Comparison of ENCODE assay signal across 11 cellular contexts in the genomic region with DNA sequence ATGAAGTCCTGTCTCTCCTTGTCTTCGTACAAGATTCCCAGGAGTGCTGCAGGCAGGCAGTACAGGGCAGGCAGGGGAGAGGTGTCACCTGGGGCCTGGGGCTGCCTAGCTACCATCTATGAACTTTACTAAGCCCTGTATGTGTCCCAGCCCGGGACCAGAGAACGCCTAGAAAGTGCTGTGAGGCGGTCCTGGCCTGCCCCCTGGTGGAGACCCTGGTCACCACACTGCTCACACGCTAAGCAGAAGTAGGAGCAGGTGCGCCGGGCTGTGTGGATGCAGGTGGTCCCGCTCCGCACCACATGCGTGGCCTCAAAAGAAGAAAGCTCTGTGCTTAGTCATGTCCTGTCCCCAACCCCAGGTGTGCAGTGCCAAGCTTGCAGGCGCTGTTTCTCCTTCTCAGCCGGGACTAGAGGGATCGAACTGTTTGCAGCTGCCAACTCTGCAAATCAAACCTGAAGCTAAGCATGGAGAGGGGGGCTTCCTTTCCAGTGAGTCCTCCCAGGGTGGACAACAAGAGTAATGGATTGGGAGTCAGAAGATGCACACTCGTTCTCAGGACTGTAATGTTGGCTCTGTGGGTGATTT. TPM values are rescaled to one million over a fixed set of nuclear protein-coding genes. Genes with fewer than 3 reads are reported as not detected.
DNase-seq lines count a peak whose midpoint lies in the region; ATAC-seq, FAIRE-seq and TF ChIP-seq lines count a peak whose summit lies in the region.
"Not testable (repeated sequence)": the region's sequence is repeated elsewhere in the genome, so short reads cannot be mapped to it uniquely, and the experiment has no call there.
"Had no signal": no experiment of that assay in that cellular context is flagged by ENCODE, and none has a peak within 500 bp of the region (broad histone marks: within the 10 kb centered on the region; RNA-seq: fewer than 3 reads in every experiment).

No MANE protein-coding gene starts in this region.

- not testable (repeated sequence) for H2AFZ ChIP-seq in H9 (ENCODE audit: low read length); hepatocyte

- not testable (repeated sequence) for H2AK5ac ChIP-seq in H9 (ENCODE audit: insufficient read length, low read length)

- not testable (repeated sequence) for H3K79me2 ChIP-seq in H9 (ENCODE audit: insufficient read depth, low read length); hepatocyte

- H4K5ac ChIP-seq in H9 (ENCODE audit: insufficient read length, low read depth, low read length), result not testable (repeated sequence)

- not testable (repeated sequence) for ATAC-seq in A549, WTC11

- not testable (repeated sequence) for H2BK20ac ChIP-seq in H9 (ENCODE audit: low read depth, low read length, poor library complexity, severe bottlenecking)

- not testable (repeated sequence) for H3K23me2 ChIP-seq in H9 (ENCODE audit: insufficient read length, low read depth, low read length, poor library complexity, severe bottlenecking)

- H3K27ac Mint-ChIP-seq in H9; WTC11; activated T-cell treated with anti-CD3 and anti-CD28 coated beads, Interleukin-2, amount 50 U/mL, for 24 hours: not testable (repeated sequence)

- not testable (repeated sequence) for H3K36me3 Mint-ChIP-seq in H9 (ENCODE audit: insufficient read depth in 1 of 3, low read depth in 3 of 3); WTC11; activated T-cell treated with anti-CD3 and anti-CD28 coated beads, Interleukin-2, amount 50 U/mL, for 24 hours (ENCODE audit: low read depth)

- intact Hi-C loops in prostate gland (cut with DNase I), result not testable (repeated sequence)

- peak; percentile 48 to 51 for TF ChIP-seq RAD21 in A549 (conservative IDR thresholded peaks at IDR 0.05 in 1 of 2, IDR thresholded peaks at IDR 0.05 in 1 of 2)

- POLR2A ChIA-PET in A549 (lab: Yijun Ruan, JAX); WTC11 (lab: Charles Lee): not testable (repeated sequence)

- not testable (repeated sequence) for H3K79me1 ChIP-seq in H9 (ENCODE audit: insufficient read depth, low read depth, low read length, poor library complexity, severe bottlenecking)

- not testable (repeated sequence) for H3K9me3 ChIP-seq in A549; H9 (ENCODE audit: control insufficient read depth, low read depth, low read length); hepatocyte (ENCODE audit: low read depth); prostate gland

- not testable (repeated sequence) for H3K27ac ChIP-seq in A549; H9 (ENCODE audit: insufficient read length, low read depth, low read length); hepatocyte; prostate gland

- not testable (repeated sequence) for H3K23ac ChIP-seq in H9 (ENCODE audit: insufficient read length, low read depth, low read length)

- TF ChIP-seq CTCF in A549 (IDR thresholded peaks at IDR 0.05), result peak; percentile 37
- TF ChIP-seq CTCF in H9 (conservative IDR thresholded peaks at IDR 0.05), result peak; percentile 55
- TF ChIP-seq CTCF in WTC11 (IDR thresholded peaks at IDR 0.05), result peak; percentile 35; the same call in 1 of the 2 replicates
- TF ChIP-seq CTCF in bronchial epithelial cell (IDR thresholded peaks at IDR 0.05; ENCODE audit: insufficient read depth, low read length, severe bottlenecking), result peak; percentile 27
- TF ChIP-seq CTCF in hepatocyte (IDR thresholded peaks at IDR 0.05; ENCODE audit: poor library complexity), result peak; percentile 37
- TF ChIP-seq CTCF in prostate gland (IDR thresholded peaks at IDR 0.05), result peak; percentile 11 to 57 (median 43)

- not testable (repeated sequence) for H3K14ac ChIP-seq in H9 (ENCODE audit: insufficient read depth, low read length)

- CTCF ChIA-PET in A549 (lab: Yijun Ruan, JAX), result interaction anchor here (0.6 to 2.1 kb wide), 11 partner anchors 12 to 101 kb away, joined by 3 to 22 read pairs (median 4); partner anchors contain the start of gene NUDT8
- CTCF ChIA-PET in WTC11 (lab: Charles Lee), result interaction anchor here (0.6 to 1.4 kb wide), 6 partner anchors 49 to 100 kb away, joined by 3 to 8 read pairs (median 5); no protein-coding TSS in a partner anchor

- H3K9me2 ChIP-seq in hepatocyte (replicated peaks; ENCODE audit: insufficient read depth), result not testable (repeated sequence)

- not testable (repeated sequence) for H3K9ac ChIP-seq in H9 (ENCODE audit: extremely low read depth, insufficient read length, low read length)

- H3K4me1 Mint-ChIP-seq in H9 (peaks cover 20 to 22% of the 10 kb centered on the region in 2 experiments), WTC11 (peaks cover 30% of the 10 kb centered on the region)
- not testable (repeated sequence) for H3K4me1 Mint-ChIP-seq in activated T-cell treated with anti-CD3 and anti-CD28 coated beads, Interleukin-2, amount 50 U/mL, for 24 hours (ENCODE audit: low read depth)

- not testable (repeated sequence) for TF ChIP-seq EP300 in A549 (IDR thresholded peaks at IDR 0.05)

- H4K91ac ChIP-seq in H9 (ENCODE audit: insufficient read length, low read depth, low read length), result not testable (repeated sequence)

- H2BK120ac ChIP-seq in H9 (ENCODE audit: low read depth, low read length, poor library complexity, severe bottlenecking), result not testable (repeated sequence)

- H3K4me1 ChIP-seq in A549; H9 (ENCODE audit: insufficient read depth, low read length); hepatocyte (ENCODE audit: insufficient read depth); prostate gland (replicated peaks): not testable (repeated sequence)

- peaks cover 46% of the 10 kb centered on the region for H3K27me3 Mint-ChIP-seq in H9 (ENCODE audit: low read depth)
- H3K27me3 Mint-ChIP-seq in WTC11 (ENCODE audit: low read depth), result peaks cover 25% of the 10 kb centered on the region
- H3K27me3 Mint-ChIP-seq in activated T-cell treated with anti-CD3 and anti-CD28 coated beads, Interleukin-2, amount 50 U/mL, for 24 hours, result peaks cover 23% of the 10 kb centered on the region

- not testable (repeated sequence) for H3T11ph ChIP-seq in H9 (ENCODE audit: low read length)

- H2BK5ac ChIP-seq in H9 (ENCODE audit: insufficient read length, low read length), result not testable (repeated sequence)

- TF ChIP-seq POLR2A in A549 (IDR thresholded peaks at IDR 0.05; ENCODE audit: low read length); prostate gland (IDR thresholded peaks at IDR 0.05): not testable (repeated sequence)

- not testable (repeated sequence) for H2BK12ac ChIP-seq in H9 (ENCODE audit: insufficient read length, low read depth, low read length)

- not testable (repeated sequence) for H3K18ac ChIP-seq in H9 (ENCODE audit: insufficient read length, low read depth, low read length)

- not testable (repeated sequence) for H4K8ac ChIP-seq in H9 (replicated peaks; ENCODE audit: insufficient read length, low read depth, low read length)

- not testable (repeated sequence) for H3K27me3 ChIP-seq in H9 (ENCODE audit: insufficient read depth, low read length); bronchial epithelial cell (ENCODE audit: control insufficient read depth, insufficient read depth, low read length); hepatocyte; prostate gland (replicated peaks; ENCODE audit: insufficient read depth)

- H3K4me3 ChIP-seq in A549; bronchial epithelial cell (ENCODE audit: low read depth, low read length); hepatocyte; prostate gland: not testable (repeated sequence)

- H3K4ac ChIP-seq in H9 (ENCODE audit: low read depth, low read length), result not testable (repeated sequence)

- not testable (repeated sequence) for H4K20me1 ChIP-seq in H9 (ENCODE audit: control insufficient read depth, insufficient read depth, insufficient read length); hepatocyte (ENCODE audit: insufficient read depth, poor library complexity, severe bottlenecking)

- H3K4me3 Mint-ChIP-seq in H9; WTC11; activated T-cell treated with anti-CD3 and anti-CD28 coated beads, Interleukin-2, amount 50 U/mL, for 24 hours: not testable (repeated sequence)

- H3K36me3 ChIP-seq in bronchial epithelial cell (ENCODE audit: control insufficient read depth, insufficient read depth, low read length); hepatocyte (replicated peaks; ENCODE audit: insufficient read depth, low read depth); prostate gland: not testable (repeated sequence)

- 80% methylated on average over 1 of the region's 14 CpGs for WGBS in A549 (ENCODE audit: missing lambda C conversion rate)
- WGBS in H9 (ENCODE audit: extremely low coverage, insufficient read length, low lambda C conversion rate), result no CpG with 5 or more reads among the region's 14 CpGs
- 25% methylated on average over 6 of the region's 14 CpGs for WGBS in hepatocyte (ENCODE audit: low lambda C conversion rate, missing lambda C conversion rate)
- 43% methylated on average over 3 of the region's 14 CpGs for WGBS in prostate gland

- not testable (repeated sequence) for H3K9me3 Mint-ChIP-seq in H9; WTC11; activated T-cell treated with anti-CD3 and anti-CD28 coated beads, Interleukin-2, amount 50 U/mL, for 24 hours

- H3K4me2 ChIP-seq in A549; H9 (ENCODE audit: insufficient read depth, insufficient read length, low read length); hepatocyte: not testable (repeated sequence)

- DNase-seq in A549 (ENCODE audit: low read depth in 1 of 2, low spot score in 1 of 2); H9; bronchial epithelial cell (ENCODE audit: low read depth); hepatocyte (ENCODE audit: low spot score): not testable (repeated sequence)
- DNase-seq in WTC11 (ENCODE audit: low spot score) (peak; percentile 74), prostate gland (ENCODE audit: low spot score) (peak; percentile 37)
- peak; percentile 70 for DNase-seq in activated T-cell treated with anti-CD3 and anti-CD28 coated beads, Interleukin-2, amount 50 U/mL, for 24 hours
- peak; percentile 21 to 32 for DNase-seq in stimulated activated CD8-positive, alpha-beta memory T cell treated with anti-CD3 and anti-CD28 coated beads, Interleukin-15, amount 100 ng/mL, for 48 hours (ENCODE audit: low read depth in 2 of 2)

- not testable (repeated sequence) for H2BK15ac ChIP-seq in H9 (ENCODE audit: low read depth, low read length)

- FAIRE-seq in A549 (lab: Jason Lieb, UNC); bronchial epithelial cell (lab: Jason Lieb, UNC): not testable (repeated sequence)

- H3K56ac ChIP-seq in H9 (ENCODE audit: insufficient read length, low read depth, low read length), result not testable (repeated sequence)

RNA-seq across cellular contexts. Expression of gene ALDH3B2, which starts 39.6 kb away (rescaled TPM):
- polyA plus RNA-seq in A549 (2011; rRNA removed), result not detected in 2 replicates
- polyA plus RNA-seq in A549 (2012; cell fraction: cytosol; rRNA removed), result 0.01 TPM in 1 of 2 replicates, not detected in the other
- polyA plus RNA-seq in A549 (2012; cell fraction: nucleus; rRNA removed), result not detected in 2 replicates
- polyA plus RNA-seq in A549 (2017; fragmentation: RNase III; extraction: RNeasy Plus Mini Kit Qiagen cat#74134 plus additional on column Dnase treatment), result not detected in 3 replicates
- polyA minus RNA-seq in A549 (2011; rRNA and poly(A)+ RNA removed), result not detected in 2 replicates
- not detected in 2 replicates for total RNA-seq in H9 (2021)
- 0.13 to 0.30 TPM (median 0.30 TPM) in 3 replicates for total RNA-seq in WTC11 (2021)
- 17.9 and 73.4 TPM in 2 replicates for total RNA-seq in bronchial epithelial cell
- 0.80 and 2.5 TPM in 2 replicates for total RNA-seq in hepatocyte
- polyA plus RNA-seq in hepatocyte, result 0.61 and 1.6 TPM in 2 replicates
- 1 to 10 TPM; 1.8 to 4.4 TPM for total RNA-seq in prostate gland
- total RNA-seq: A172; activated CD8-positive, alpha-beta memory T cell treated with anti-CD3 and anti-CD28 coated beads for 36 hours; sigmoid colon had no signal
